ENCODE assay signal across 9 cellular contexts in the genomic region with DNA sequence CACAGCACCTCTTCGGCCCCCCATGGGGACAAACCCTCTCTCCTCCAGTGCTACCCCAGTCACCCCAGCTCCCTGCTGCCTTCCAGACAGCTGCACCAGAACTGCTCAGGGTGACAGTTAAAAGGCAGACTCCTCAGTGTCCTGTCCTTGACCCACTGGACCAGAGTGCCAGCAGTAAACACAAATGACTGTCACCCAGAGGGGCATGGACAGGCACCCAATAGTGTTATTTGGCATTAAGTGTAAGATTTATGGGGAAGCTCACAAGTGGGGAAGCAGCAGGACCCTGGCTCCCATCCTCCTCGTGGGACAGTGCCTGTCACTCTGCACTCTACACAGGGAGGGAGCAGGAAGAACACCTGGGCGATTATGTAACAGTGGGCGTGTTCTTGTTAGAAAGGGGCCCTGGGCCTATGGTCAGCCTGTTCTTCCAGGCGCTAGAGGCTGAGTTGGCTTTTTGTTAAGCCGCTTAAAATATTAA. TPM values are rescaled to one million over a fixed set of nuclear protein-coding genes. Genes with fewer than 3 reads are reported as not detected.
DNase-seq lines count a peak whose midpoint lies in the region; ATAC-seq and TF ChIP-seq lines count a peak whose summit lies in the region.
"Had no signal": no experiment of that assay in that cellular context is flagged by ENCODE, and none has a peak within 500 bp of the region (broad histone marks: within the 10 kb centered on the region; RNA-seq: fewer than 3 reads in every experiment).

No MANE protein-coding gene starts in this region.

- peaks cover 94% of the 10 kb centered on the region for H3K4me1 ChIP-seq in BLaER1
- H3K4me1 ChIP-seq in SK-N-SH (ENCODE audit: control insufficient read depth in 1 of 2, insufficient read depth in 2 of 2, low read depth in 1 of 2, low read length in 1 of 2) = peaks cover 4 to 37% of the 10 kb centered on the region in 2 experiments; a peak in 2 of 4 replicates

- H3K4me1 Mint-ChIP-seq in activated T-helper 1 cell treated with anti-CD3 and anti-CD28 coated beads, Interleukin-12 subunit alpha, Interleukin-12 subunit beta, Interleukin-2, Interleukin-4 antibody, amounts not matched to agents 30 ng/mL and 10 ng/mL and 1 ng/mL, durations not matched to agents 14 hours and 24 hours and 36 hours (ENCODE audit: low read depth) = peaks cover 88% of the 10 kb centered on the region
- peaks cover 73% of the 10 kb centered on the region for H3K4me1 Mint-ChIP-seq in memory B cell

- H3K27me3 Mint-ChIP-seq in activated T-helper 1 cell treated with anti-CD3 and anti-CD28 coated beads, Interleukin-12 subunit alpha, Interleukin-12 subunit beta, Interleukin-2, Interleukin-4 antibody, amounts not matched to agents 30 ng/mL and 10 ng/mL and 1 ng/mL, durations not matched to agents 14 hours and 24 hours and 36 hours (ENCODE audit: insufficient read depth) = no peaks in the 10 kb centered on the region
- no peaks in the 10 kb centered on the region for H3K27me3 Mint-ChIP-seq in memory B cell

- CTCF ChIA-PET in SK-N-SH (lab: Yijun Ruan, JAX) = interaction anchor here (1.2 kb wide), 1 partner anchor 31 kb away, joined by 3 read pairs; no protein-coding TSS in a partner anchor

- H3K9me2 ChIP-seq in SK-N-SH = no peaks in the 10 kb centered on the region

- no CpG with 5 or more reads among the region's 6 CpGs for WGBS in SK-N-SH (ENCODE audit: low lambda C conversion rate)

- peaks cover 65% of the 10 kb centered on the region for H3K36me3 Mint-ChIP-seq in activated T-helper 1 cell treated with anti-CD3 and anti-CD28 coated beads, Interleukin-12 subunit alpha, Interleukin-12 subunit beta, Interleukin-2, Interleukin-4 antibody, amounts not matched to agents 30 ng/mL and 10 ng/mL and 1 ng/mL, durations not matched to agents 14 hours and 24 hours and 36 hours (ENCODE audit: low read depth)
- peaks cover 23% of the 10 kb centered on the region for H3K36me3 Mint-ChIP-seq in memory B cell

- TF ChIP-seq EP300 in SK-N-SH (IDR thresholded peaks at IDR 0.05; ENCODE audit: borderline replicate concordance in 1 of 2, low read depth in 1 of 2, low read length in 1 of 2) = no peak

- H3K36me3 ChIP-seq in BLaER1 (peaks cover 56% of the 10 kb centered on the region), SK-N-SH (replicated peaks in 1 of 2; ENCODE audit: control insufficient read depth in 1 of 2, insufficient read depth in 2 of 2, low read length in 1 of 2) (peaks cover 1 to 21% of the 10 kb centered on the region in 2 experiments)

- H3K27ac Mint-ChIP-seq in activated T-helper 1 cell treated with anti-CD3 and anti-CD28 coated beads, Interleukin-12 subunit alpha, Interleukin-12 subunit beta, Interleukin-2, Interleukin-4 antibody, amounts not matched to agents 30 ng/mL and 10 ng/mL and 1 ng/mL, durations not matched to agents 14 hours and 24 hours and 36 hours = peak overlapping the region; percentile 68
- H3K27ac Mint-ChIP-seq in memory B cell = peak overlapping the region; percentile 88

- H3K9me3 Mint-ChIP-seq in activated T-helper 1 cell treated with anti-CD3 and anti-CD28 coated beads, Interleukin-12 subunit alpha, Interleukin-12 subunit beta, Interleukin-2, Interleukin-4 antibody, amounts not matched to agents 30 ng/mL and 10 ng/mL and 1 ng/mL, durations not matched to agents 14 hours and 24 hours and 36 hours = no peaks in the 10 kb centered on the region
- no peaks in the 10 kb centered on the region for H3K9me3 Mint-ChIP-seq in memory B cell

- H3K27ac ChIP-seq in BLaER1 (peak overlapping the region; percentile 90), SK-N-SH (ENCODE audit: low read depth in 2 of 2, low read length in 1 of 2) (no peak overlapping the region)

- ATAC-seq in memory B cell (ENCODE audit: low read depth) (no peak), HG02610 (IDR thresholded peaks at IDR 0.05; ENCODE audit: unreplicated experiment) (no peak)
- ATAC-seq: pancreas had no signal

- POLR2A ChIA-PET in SK-N-SH (lab: Yijun Ruan, JAX) = no interaction called here

- intact Hi-C loops in activated T-helper 1 cell treated with anti-CD3 and anti-CD28 coated beads, Interleukin-12 subunit alpha, Interleukin-12 subunit beta, Interleukin-2, Interleukin-4 antibody, amounts not matched to agents 30 ng/mL and 10 ng/mL and 1 ng/mL, durations not matched to agents 14 hours and 24 hours and 36 hours (cut with micrococcal nuclease) = loop anchor here (5.0 kb wide), 1 partner anchor 355 kb away; no protein-coding TSS in a partner anchor

- peaks cover 21% of the 10 kb centered on the region for H3F3A ChIP-seq in SK-N-SH (replicated peaks; ENCODE audit: insufficient read depth)

- DNase-seq in HT-29 (ENCODE audit: low spot score) (peak; percentile 49), memory B cell (ENCODE audit: low spot score in 2 of 2) (no peak), mesenteric fat pad (ENCODE audit: low spot score) (no peak), SK-N-SH (no peak), GOT3 (lab: John Stamatoyannopoulos, UW) (no peak)
- DNase-seq in activated T-helper 1 cell treated with anti-CD3 and anti-CD28 coated beads, Interleukin-12 subunit alpha, Interleukin-12 subunit beta, Interleukin-2, Interleukin-4 antibody, amounts not matched to agents 30 ng/mL and 10 ng/mL and 1 ng/mL, durations not matched to agents 14 hours and 24 hours and 36 hours (ENCODE audit: low spot score) = no peak

- no peaks in the 10 kb centered on the region for H3K9me3 ChIP-seq in BLaER1
- no peaks in the 10 kb centered on the region for H3K9me3 ChIP-seq in SK-N-SH
- H3K9me3 ChIP-seq: pancreas had no signal

- H3K9ac ChIP-seq in BLaER1 = peak overlapping the region; percentile 81
- no peak overlapping the region for H3K9ac ChIP-seq in SK-N-SH

- H3K4me3 ChIP-seq in BLaER1 (peak overlapping the region; percentile 66; the same call in 1 of the 2 replicates), SK-N-SH (ENCODE audit: low read depth in 2 of 2, low read length in 1 of 2) (no peak overlapping the region)
- H3K4me3 ChIP-seq: pancreas had no signal

- H4K20me1 ChIP-seq in BLaER1 (peaks cover 92% of the 10 kb centered on the region), SK-N-SH (ENCODE audit: insufficient read depth) (peaks cover 50% of the 10 kb centered on the region)

- no peak for TF ChIP-seq RAD21 in SK-N-SH (IDR thresholded peaks at IDR 0.05; ENCODE audit: low read length)

- peaks cover 36% of the 10 kb centered on the region for H3K79me2 ChIP-seq in SK-N-SH (ENCODE audit: insufficient read depth)

- H2AFZ ChIP-seq in SK-N-SH (ENCODE audit: low read depth) = no peak overlapping the region

- peak overlapping the region; percentile 62 for H3K4me3 Mint-ChIP-seq in activated T-helper 1 cell treated with anti-CD3 and anti-CD28 coated beads, Interleukin-12 subunit alpha, Interleukin-12 subunit beta, Interleukin-2, Interleukin-4 antibody, amounts not matched to agents 30 ng/mL and 10 ng/mL and 1 ng/mL, durations not matched to agents 14 hours and 24 hours and 36 hours
- peak overlapping the region; percentile 54 for H3K4me3 Mint-ChIP-seq in memory B cell

- H3K4me2 ChIP-seq in BLaER1 = peak overlapping the region; percentile 100
- H3K4me2 ChIP-seq in SK-N-SH = no peak overlapping the region

- TF ChIP-seq CTCF in SK-N-SH (IDR thresholded peaks at IDR 0.05) = no peak

- no peaks in the 10 kb centered on the region for H3K27me3 ChIP-seq in BLaER1
- H3K27me3 ChIP-seq in SK-N-SH (ENCODE audit: insufficient read depth) = no peaks in the 10 kb centered on the region
- H3K27me3 ChIP-seq: pancreas had no signal

TF ChIP-seq in SK-N-SH, 30 proteins besides CTCF, POLR2A, EP300 and RAD21 (continues in another document):
- TF ChIP-seq RXRA (IDR thresholded peaks at IDR 0.05; ENCODE audit: borderline replicate concordance, low read depth) = no peak
- TF ChIP-seq TEAD4 (IDR thresholded peaks at IDR 0.05; ENCODE audit: borderline replicate concordance, insufficient read depth) = no peak
- no peak for TF ChIP-seq CHD2 (IDR thresholded peaks at IDR 0.05; ENCODE audit: low read length, partially characterized antibody)
- TF ChIP-seq YY1 (IDR thresholded peaks at IDR 0.05; ENCODE audit: low read depth) = no peak
- TF ChIP-seq MXI1 (IDR thresholded peaks at IDR 0.05; ENCODE audit: low read depth, low read length) = no peak
- no peak for TF ChIP-seq SIN3A (IDR thresholded peaks at IDR 0.05; ENCODE audit: borderline replicate concordance, low read depth, low read length)

RNA-seq across cellular contexts. Expression of a gene that starts 5.0 kb away (rescaled TPM):
- total RNA-seq in HT-29 (2014; rRNA removed; shearing (Covaris generic)) = 250 and 300 TPM in 2 replicates
- total RNA-seq in activated T-helper 1 cell treated with anti-CD3 and anti-CD28 coated beads, Interleukin-12 subunit alpha, Interleukin-12 subunit beta, Interleukin-2, Interleukin-4 antibody, amounts not matched to agents 30 ng/mL and 10 ng/mL and 1 ng/mL, durations not matched to agents 14 hours and 24 hours and 36 hours = 98.7 and 101 TPM in 2 replicates
- total RNA-seq in mesenteric fat pad = 77.9 TPM
- polyA plus RNA-seq in SK-N-SH (2012; rRNA removed) = 77.3 and 97.2 TPM in 2 replicates
- polyA plus RNA-seq in SK-N-SH (2012; cell fraction: cytosol; rRNA removed) = 67.1 and 75.9 TPM in 2 replicates
- polyA plus RNA-seq in SK-N-SH (2012; cell fraction: nucleus; rRNA removed) = 48.9 and 89.0 TPM in 2 replicates

RNA-seq across cellular contexts. Expression of a gene that starts 7.2 kb away (rescaled TPM):
- total RNA-seq in HT-29 (2014; rRNA removed; shearing (Covaris generic)) = 314 and 320 TPM in 2 replicates
- total RNA-seq in activated T-helper 1 cell treated with anti-CD3 and anti-CD28 coated beads, Interleukin-12 subunit alpha, Interleukin-12 subunit beta, Interleukin-2, Interleukin-4 antibody, amounts not matched to agents 30 ng/mL and 10 ng/mL and 1 ng/mL, durations not matched to agents 14 hours and 24 hours and 36 hours = 387 and 390 TPM in 2 replicates
- total RNA-seq in mesenteric fat pad = 574 TPM
- polyA plus RNA-seq in SK-N-SH (2012; rRNA removed) = 375 and 436 TPM in 2 replicates
- polyA plus RNA-seq in SK-N-SH (2012; cell fraction: cytosol; rRNA removed) = 311 and 361 TPM in 2 replicates
- polyA plus RNA-seq in SK-N-SH (2012; cell fraction: nucleus; rRNA removed) = 604 and 658 TPM in 2 replicates

RNA-seq across cellular contexts. Expression of a gene that starts 25.4 kb away (rescaled TPM):
- total RNA-seq in HT-29 (2014; rRNA removed; shearing (Covaris generic)) = 16.9 and 19.0 TPM in 2 replicates
- total RNA-seq in activated T-helper 1 cell treated with anti-CD3 and anti-CD28 coated beads, Interleukin-12 subunit alpha, Interleukin-12 subunit beta, Interleukin-2, Interleukin-4 antibody, amounts not matched to agents 30 ng/mL and 10 ng/mL and 1 ng/mL, durations not matched to agents 14 hours and 24 hours and 36 hours = 59.4 and 60.2 TPM in 2 replicates
- 42.9 TPM for total RNA-seq in mesenteric fat pad
- polyA plus RNA-seq in SK-N-SH (2012; rRNA removed) = 7.5 and 7.7 TPM in 2 replicates
- 6.2 and 7.6 TPM in 2 replicates for polyA plus RNA-seq in SK-N-SH (2012; cell fraction: cytosol; rRNA removed)
- 7.8 and 8.4 TPM in 2 replicates for polyA plus RNA-seq in SK-N-SH (2012; cell fraction: nucleus; rRNA removed)

RNA-seq across cellular contexts. Expression of a gene that starts 43.0 kb away (rescaled TPM):
- 0.03 TPM in 1 of 2 replicates, not detected in the other for total RNA-seq in HT-29 (2014; rRNA removed; shearing (Covaris generic))
- total RNA-seq in activated T-helper 1 cell treated with anti-CD3 and anti-CD28 coated beads, Interleukin-12 subunit alpha, Interleukin-12 subunit beta, Interleukin-2, Interleukin-4 antibody, amounts not matched to agents 30 ng/mL and 10 ng/mL and 1 ng/mL, durations not matched to agents 14 hours and 24 hours and 36 hours = 0.02 and 0.03 TPM in 2 replicates
- 0.10 TPM for total RNA-seq in mesenteric fat pad
- polyA plus RNA-seq in SK-N-SH (2012; rRNA removed) = under 0.01 TPM in 1 of 2 replicates, not detected in the other
- polyA plus RNA-seq in SK-N-SH (2012; cell fraction: cytosol; rRNA removed) = under 0.01 TPM in 1 of 2 replicates, not detected in the other
- polyA plus RNA-seq in SK-N-SH (2012; cell fraction: nucleus; rRNA removed) = 0.01 and 0.02 TPM in 2 replicates
